Comparison of ENCODE assay signal across 8 cellular contexts in genomic region chr13:99501135-99501951, GRCh38. TPM values are rescaled to one million over a fixed set of nuclear protein-coding genes. Genes with fewer than 3 reads are reported as not detected.
DNase-seq lines count a peak whose midpoint lies in the region; ATAC-seq and TF ChIP-seq lines count a peak whose summit lies in the region.

TM9SF2 (plus strand) TSS chr13:99501472; CDS start chr13:99501607, 135 bp downstream.

- no peaks in the 10 kb centered on the region for H3K36me3 ChIP-seq in liver (ENCODE audit: control insufficient read depth in 4 of 4, insufficient read depth in 3 of 4, low read depth in 1 of 4, low read length in 3 of 4)

- WGBS in liver, result under 1% methylated on average over 61 of the region's 61 CpGs

- H3K27ac ChIP-seq in C4-2B, result peak within 1 kb of the TSS; percentile 87
- H3K27ac ChIP-seq in liver (ENCODE audit: low read depth in 1 of 2, low read length in 2 of 2), result peak within 1 kb of the TSS; percentile 72 to 74

- no peaks in the 10 kb centered on the region for H3K27me3 ChIP-seq in liver (ENCODE audit: control insufficient read depth in 4 of 4, insufficient read depth in 4 of 4, low read length in 3 of 4)

- peak within 1 kb of the TSS; percentile 81 to 97 (median 89) for H3K4me3 ChIP-seq in liver (ENCODE audit: low read depth in 1 of 3, low read length in 3 of 3)

- DNase-seq in NCI-H82 (lab: John Stamatoyannopoulos, UW) (peak; percentile 99), dermis microvascular lymphatic vessel endothelial cell (ENCODE audit: low read depth in 2 of 2) (peak; percentile 94 to 97)
- peak; percentile 97 to 98 for DNase-seq in activated CD4-positive, alpha-beta T cell treated with anti-CD3 and anti-CD28 coated beads, Interleukin-2, amount 50 U/mL, for 48 hours
- peak; percentile 97 for DNase-seq in stimulated activated CD4-positive, alpha-beta T cell treated with anti-CD3 and anti-CD28 coated beads, Interleukin-4, amount 100 ng/mL, for 24 hours

- ATAC-seq in GM19395 (IDR thresholded peaks at IDR 0.05; ENCODE audit: unreplicated experiment), result peak; percentile 54
- ATAC-seq in HG03565 (IDR thresholded peaks at IDR 0.05; ENCODE audit: unreplicated experiment), result peak; percentile 33

- H3K4me1 ChIP-seq in liver (ENCODE audit: control insufficient read depth in 4 of 4, insufficient read depth in 4 of 4, low read length in 3 of 4), result peaks cover 7 to 56% (median 48%) of the 10 kb centered on the region in 4 donors

- peak within 1 kb of the TSS; percentile 77 to 79 for H3K9ac ChIP-seq in liver (ENCODE audit: low read depth in 1 of 2, low read length in 2 of 2)

- TF ChIP-seq CTCF in C4-2B (conservative IDR thresholded peaks at IDR 0.05) (no peak), liver (IDR thresholded peaks at IDR 0.05; ENCODE audit: low read depth, low read length, missing input control) (no peak)

- no peak for TF ChIP-seq RAD21 in liver (IDR thresholded peaks at IDR 0.05)

- H3K9me3 ChIP-seq in liver (ENCODE audit: control insufficient read depth in 4 of 4, low read length in 3 of 4), result no peaks in the 10 kb centered on the region

TF ChIP-seq in liver, 16 proteins besides CTCF, POLR2A, EP300 and RAD21:
- TF ChIP-seq FOXA2 (IDR thresholded peaks at IDR 0.05) (no peak), EGR1 (IDR thresholded peaks at IDR 0.05; ENCODE audit: low read depth in 2 of 2) (peak; percentile 73 to 88), HNF4A (conservative IDR thresholded peaks at IDR 0.05) (peak; percentile 64 to 69), TAF1 (conservative IDR thresholded peaks at IDR 0.05) (peak; percentile 49), NR2F2 (IDR thresholded peaks at IDR 0.05) (peak; percentile 38), GABPA (IDR thresholded peaks at IDR 0.05 in 1 of 2, conservative IDR thresholded peaks at IDR 0.05 in 1 of 2) (peak; percentile 69 to 93), JUND (IDR thresholded peaks at IDR 0.05) (no peak), HNF4G (IDR thresholded peaks at IDR 0.05) (peak; percentile 37), YY1 (IDR thresholded peaks at IDR 0.05) (peak; percentile 81), REST (IDR thresholded peaks at IDR 0.05) (peak; percentile 50), ZBTB33 (IDR thresholded peaks at IDR 0.05) (peak; percentile 56), RXRA (IDR thresholded peaks at IDR 0.05) (peak; percentile 58 to 65), SP1 (IDR thresholded peaks at IDR 0.05) (peak; percentile 75)
- TF ChIP-seq, protein P1, sequence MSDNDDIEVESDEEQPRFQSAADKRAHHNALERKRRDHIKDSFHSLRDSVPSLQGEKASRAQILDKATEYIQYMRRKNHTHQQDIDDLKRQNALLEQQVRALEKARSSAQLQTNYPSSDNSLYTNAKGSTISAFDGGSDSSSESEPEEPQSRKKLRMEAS (IDR thresholded peaks at IDR 0.05), result peak; percentile 86
- TF ChIP-seq, protein P2, sequence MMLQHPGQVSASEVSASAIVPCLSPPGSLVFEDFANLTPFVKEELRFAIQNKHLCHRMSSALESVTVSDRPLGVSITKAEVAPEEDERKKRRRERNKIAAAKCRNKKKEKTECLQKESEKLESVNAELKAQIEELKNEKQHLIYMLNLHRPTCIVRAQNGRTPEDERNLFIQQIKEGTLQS (IDR thresholded peaks at IDR 0.05), result no peak

RNA-seq across cellular contexts. Expression of gene TM9SF2, which starts in this region (rescaled TPM):
- total RNA-seq in dermis microvascular lymphatic vessel endothelial cell, result 86.9 and 114 TPM in 2 replicates
- total RNA-seq in liver, result 100 to 1,000 TPM; 105 to 112 TPM
- polyA plus RNA-seq in liver, result 10 to 100 TPM; 70.2 to 92.9 TPM

Comparison
In these comparisons a context has a peak if more than half of its experiments do, and no peak if none do; other contexts are left out.
1. Peak in every context shown above with its lines: DNase-seq, ATAC-seq, H3K4me3 ChIP-seq and H3K27ac ChIP-seq.